9 cellular contexts compared by ENCODE assay signal in the genomic region with DNA sequence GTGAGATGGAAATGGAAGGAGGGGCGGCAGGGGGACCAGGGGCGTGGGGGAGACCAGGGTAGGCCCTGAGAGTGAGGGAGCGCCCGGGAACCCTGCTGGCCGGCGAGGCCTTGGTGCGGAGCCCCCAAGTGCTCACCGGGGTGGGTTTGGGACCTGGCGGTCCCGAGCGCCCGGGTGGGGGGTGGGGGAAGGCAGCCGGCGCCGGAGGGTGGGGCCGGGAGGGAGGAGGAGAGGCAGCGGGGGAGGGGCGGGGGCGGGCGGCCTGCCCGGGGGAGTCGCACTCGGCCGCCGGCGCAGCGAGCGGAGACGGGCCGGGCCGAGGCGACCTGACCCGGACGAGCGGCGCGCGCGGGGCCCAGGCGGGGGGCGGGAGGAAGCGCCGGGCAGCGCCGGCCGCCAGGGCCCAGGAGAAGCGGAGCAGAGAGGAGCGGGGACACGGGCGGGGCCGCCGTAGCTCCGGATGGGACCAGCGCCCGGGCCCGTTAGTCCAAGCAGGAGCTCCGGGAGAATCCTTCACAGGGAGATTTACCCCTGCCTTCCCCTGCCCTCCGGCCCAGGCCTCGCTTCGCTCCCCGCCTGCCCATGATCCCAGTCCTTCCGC. TPM values are rescaled to one million over a fixed set of nuclear protein-coding genes. Genes with fewer than 3 reads are reported as not detected.
A peak's percentile ranks its signal among the peaks of the same experiment; 100 is the strongest.
DNase-seq lines count a peak whose midpoint lies in the region; ATAC-seq lines count a peak whose summit lies in the region.
"Had no signal": no experiment of that assay in that cellular context is flagged by ENCODE, and none has a peak within 500 bp of the region (broad histone marks: within the 10 kb centered on the region; RNA-seq: fewer than 3 reads in every experiment).

NPR2 (plus strand) TSS at position 271 of the 601 bp plus-strand sequence. CDS start 818 bp downstream, outside the sequence.

- H3K27me3 ChIP-seq in esophagus (ENCODE audit: control insufficient read depth in 1 of 2, insufficient read depth in 2 of 2, low read length in 2 of 2) = no peaks in the 10 kb centered on the region

- H3K36me3 ChIP-seq in esophagus (ENCODE audit: control insufficient read depth in 2 of 2, insufficient read depth in 2 of 2, low read length in 1 of 2) = no peaks in the 10 kb centered on the region

- H3K9me3 ChIP-seq in esophagus (ENCODE audit: control insufficient read depth in 2 of 2, insufficient read depth in 1 of 2, low read depth in 1 of 2, low read length in 1 of 2) = no peaks in the 10 kb centered on the region

- H3K4me3 ChIP-seq in esophagus (ENCODE audit: low read depth in 1 of 2, low read length in 2 of 2) = peak within 1 kb of the TSS; percentile 14 to 47

- H3K4me1 ChIP-seq in esophagus (ENCODE audit: control insufficient read depth in 2 of 2, insufficient read depth in 2 of 2, low read length in 1 of 2) = no peaks in the 10 kb centered on the region

- 17 to 22% methylated on average over 18 to 62 of the region's 62 CpGs for WGBS in esophagus, 2 donors

- ATAC-seq in HG03469 (IDR thresholded peaks at IDR 0.05; ENCODE audit: unreplicated experiment) = no peak

- intact Hi-C loops in T-helper 1 cell treated with Interleukin-12 subunit alpha and Interleukin-12 subunit beta and Interleukin-4 antibody, amounts not matched to agents 30 ng/mL and 1 ng/mL, for 36 hours (cut with micrococcal nuclease) = loop anchor here (2.0 kb wide), 1 partner anchor 35 kb away; no protein-coding TSS in a partner anchor

- DNase-seq in T-helper 1 cell = no peak
- peak; percentile 14 for DNase-seq in midbrain (lab: John Stamatoyannopoulos, UW)
- no peak for DNase-seq in ureter (ENCODE audit: low spot score)
- DNase-seq in NCI-H2081 treated with DMSO at 0.1 percent for 48 hours (lab: John Stamatoyannopoulos, UW) = no peak
- no peak for DNase-seq in MV-4-11 (lab: John Stamatoyannopoulos, UW)
- DNase-seq: stimulated activated CD4-positive, alpha-beta T cell treated with anti-CD3 and anti-CD28 coated beads, Interleukin-2, amount 100 ng/mL, for 24 hours had no signal

- H3K27ac ChIP-seq in esophagus (ENCODE audit: low read depth in 2 of 2, low read length in 1 of 2) = peak within 1 kb of the TSS; percentile 73 to 76

RNA-seq across cellular contexts. Expression of gene NPR2, which starts in this region (rescaled TPM):
- 10.4 and 12.0 TPM in 2 replicates for total RNA-seq in T-helper 1 cell treated with Interleukin-12 subunit alpha and Interleukin-12 subunit beta and Interleukin-4 antibody, amounts not matched to agents 30 ng/mL and 1 ng/mL, for 36 hours
- 1 to 10 TPM; 3.8 to 5.1 TPM for polyA plus RNA-seq in esophagus
- 21.8 TPM for total RNA-seq in ureter
